10 cellular contexts compared by ENCODE assay signal in the genomic region with DNA sequence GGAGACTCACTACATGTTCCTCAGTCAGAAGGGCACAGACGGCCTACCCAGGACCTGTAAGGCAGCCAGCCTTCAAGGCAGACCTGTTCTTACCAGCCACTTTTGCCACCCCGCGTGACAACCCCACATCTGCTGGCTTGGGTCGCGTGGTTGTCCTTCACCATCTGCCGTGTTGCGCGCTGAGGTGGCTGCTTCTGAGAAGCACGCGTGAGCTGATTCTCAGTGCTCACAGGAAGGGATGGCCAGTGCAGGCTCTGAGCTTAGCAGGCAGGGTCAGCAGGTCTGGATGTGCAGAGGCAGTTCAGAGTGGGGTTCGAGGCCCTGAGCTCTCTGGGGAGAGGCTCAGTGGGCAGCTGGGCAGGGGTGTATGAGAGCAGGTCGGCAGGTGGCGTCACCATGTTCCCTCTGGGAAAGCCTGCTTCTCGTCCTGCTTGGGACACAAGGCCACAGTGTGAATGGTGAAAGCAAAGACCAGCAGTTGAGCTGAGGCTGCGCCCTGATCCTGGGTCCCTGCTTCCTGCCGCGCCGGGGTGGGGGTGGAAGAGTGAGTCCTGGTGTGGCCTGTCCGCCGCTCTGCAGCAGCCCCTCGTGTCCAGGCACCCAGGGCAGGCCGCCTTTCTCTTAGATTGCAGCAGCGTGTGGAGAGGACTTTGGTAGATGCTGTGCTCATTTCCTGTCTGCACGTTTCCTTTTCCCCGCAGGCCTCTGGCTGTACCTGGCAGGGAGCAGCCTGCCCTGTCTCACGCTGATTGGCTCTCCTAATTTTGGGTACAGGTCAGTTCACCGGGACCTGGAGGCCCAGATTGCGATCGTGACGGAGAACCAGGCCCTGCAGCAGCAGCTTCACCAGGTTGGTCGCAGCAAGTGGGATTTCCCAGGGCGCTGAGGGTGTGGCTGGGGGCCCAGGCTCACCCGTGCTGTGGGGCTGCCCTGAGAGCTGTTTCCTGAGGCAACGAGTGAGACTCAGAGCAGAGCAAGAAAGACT. TPM values are rescaled to one million over a fixed set of nuclear protein-coding genes. Genes with fewer than 3 reads are reported as not detected.
A peak's percentile ranks its signal among the peaks of the same experiment; 100 is the strongest.
DNase-seq lines count a peak whose midpoint lies in the region; ATAC-seq lines count a peak whose summit lies in the region.
"Had no signal": no experiment of that assay in that cellular context is flagged by ENCODE, and none has a peak within 500 bp of the region (broad histone marks: within the 10 kb centered on the region; RNA-seq: fewer than 3 reads in every experiment).

No MANE protein-coding gene starts in this region.

- peak overlapping the region; percentile 76 for H3K4me3 Mint-ChIP-seq in activated naive CD4-positive, alpha-beta T cell treated with anti-CD3 and anti-CD28 coated beads for 36 hours
- peak overlapping the region; percentile 56 for H3K4me3 Mint-ChIP-seq in stimulated activated effector memory CD8-positive, alpha-beta T cell treated with anti-CD3 and anti-CD28 coated beads, Interleukin-12 subunit alpha, Interleukin-12 subunit beta, amount 100 ng/mL, for 72 hours

- 89 to 93% methylated on average over 31 to 33 of the region's 34 CpGs for WGBS in mesodermal cell (ENCODE audit: insufficient coverage in 2 of 2), 2 experiments

- H3K27ac ChIP-seq in mesodermal cell (ENCODE audit: low read depth, low read length, severe bottlenecking), result peak overlapping the region; percentile 41
- H3K27ac ChIP-seq: epithelial cell of prostate, SJSA1 had no signal

- H3K27me3 Mint-ChIP-seq in activated naive CD4-positive, alpha-beta T cell treated with anti-CD3 and anti-CD28 coated beads for 36 hours (ENCODE audit: low read depth), result no peaks in the 10 kb centered on the region

- intact Hi-C loops in activated naive CD4-positive, alpha-beta T cell treated with anti-CD3 and anti-CD28 coated beads for 36 hours (cut with micrococcal nuclease), result loop anchor here (2.0 kb wide), 1 partner anchor 156 kb away; no protein-coding TSS in a partner anchor

- ATAC-seq in stimulated activated effector memory CD8-positive, alpha-beta T cell treated with anti-CD3 and anti-CD28 coated beads, Interleukin-12 subunit alpha, Interleukin-12 subunit beta, amount 100 ng/mL, for 72 hours, result peak; percentile 44
- ATAC-seq in GM18870 (IDR thresholded peaks at IDR 0.05; ENCODE audit: unreplicated experiment), result no peak
- no peak for ATAC-seq in GM21526 (IDR thresholded peaks at IDR 0.05; ENCODE audit: low FRiP score, unreplicated experiment)

- H3K4me1 ChIP-seq in mesodermal cell (ENCODE audit: control insufficient read depth, insufficient read depth, low read length, poor library complexity, severe bottlenecking), result peaks cover 34% of the 10 kb centered on the region

- H3K36me3 ChIP-seq in mesodermal cell (ENCODE audit: control insufficient read depth, insufficient read depth, low read length), result peaks cover 82% of the 10 kb centered on the region

- peaks cover 54% of the 10 kb centered on the region for H3K36me3 Mint-ChIP-seq in activated naive CD4-positive, alpha-beta T cell treated with anti-CD3 and anti-CD28 coated beads for 36 hours (ENCODE audit: low read depth)
- peaks cover 96% of the 10 kb centered on the region for H3K36me3 Mint-ChIP-seq in stimulated activated effector memory CD8-positive, alpha-beta T cell treated with anti-CD3 and anti-CD28 coated beads, Interleukin-12 subunit alpha, Interleukin-12 subunit beta, amount 100 ng/mL, for 72 hours

- CTCF ChIA-PET in activated naive CD4-positive, alpha-beta T cell treated with anti-CD3 and anti-CD28 coated beads for 36 hours (lab: Charles Lee), result interaction anchor here (0.7 to 1.3 kb wide), 4 partner anchors 10 to 126 kb away, joined by 3 to 5 read pairs (median 3); no protein-coding TSS in a partner anchor

- DNase-seq in T-helper 2 cell, result peak in 3 of 5 experiments; percentile 24 to 76 (median 39)
- peak; percentile 89 for DNase-seq in activated naive CD4-positive, alpha-beta T cell treated with anti-CD3 and anti-CD28 coated beads for 36 hours
- peak; percentile 22 to 64 for DNase-seq in stimulated activated effector memory CD8-positive, alpha-beta T cell treated with anti-CD3 and anti-CD28 coated beads, Interleukin-12 subunit alpha, Interleukin-12 subunit beta, amount 100 ng/mL, for 72 hours (ENCODE audit: low spot score in 2 of 2)
- DNase-seq in OCI-M1 (lab: John Stamatoyannopoulos, UW), result no peak
- DNase-seq in NAMALWA (ENCODE audit: low spot score), result no peak

- peaks cover 82% of the 10 kb centered on the region for H3K4me1 Mint-ChIP-seq in activated naive CD4-positive, alpha-beta T cell treated with anti-CD3 and anti-CD28 coated beads for 36 hours (ENCODE audit: low read depth)
- peaks cover 69% of the 10 kb centered on the region for H3K4me1 Mint-ChIP-seq in stimulated activated effector memory CD8-positive, alpha-beta T cell treated with anti-CD3 and anti-CD28 coated beads, Interleukin-12 subunit alpha, Interleukin-12 subunit beta, amount 100 ng/mL, for 72 hours

- H3K4me3 ChIP-seq in mesodermal cell (ENCODE audit: extremely low read depth, insufficient read depth, low read length, poor library complexity, severe bottlenecking), result no peak overlapping the region
- H3K4me3 ChIP-seq: SJSA1 had no signal

- no peaks in the 10 kb centered on the region for H3K9me3 ChIP-seq in mesodermal cell (ENCODE audit: control insufficient read depth, low read length)
- H3K9me3 ChIP-seq: SJSA1 had no signal

- H3K27ac Mint-ChIP-seq in activated naive CD4-positive, alpha-beta T cell treated with anti-CD3 and anti-CD28 coated beads for 36 hours, result peak overlapping the region; percentile 86
- peak overlapping the region; percentile 92 for H3K27ac Mint-ChIP-seq in stimulated activated effector memory CD8-positive, alpha-beta T cell treated with anti-CD3 and anti-CD28 coated beads, Interleukin-12 subunit alpha, Interleukin-12 subunit beta, amount 100 ng/mL, for 72 hours

- H3K9me3 Mint-ChIP-seq in activated naive CD4-positive, alpha-beta T cell treated with anti-CD3 and anti-CD28 coated beads for 36 hours, result no peaks in the 10 kb centered on the region
- no peaks in the 10 kb centered on the region for H3K9me3 Mint-ChIP-seq in stimulated activated effector memory CD8-positive, alpha-beta T cell treated with anti-CD3 and anti-CD28 coated beads, Interleukin-12 subunit alpha, Interleukin-12 subunit beta, amount 100 ng/mL, for 72 hours

RNA-seq across cellular contexts. Expression of gene PGS1, which starts 36.0 kb away (rescaled TPM):
- 10 to 100 TPM; 69.0 to 73.1 TPM for total RNA-seq in activated naive CD4-positive, alpha-beta T cell treated with anti-CD3 and anti-CD28 coated beads for 36 hours
- 36.8 TPM for polyA plus RNA-seq in mesodermal cell (2013, experiment 1 of 2)
- polyA plus RNA-seq in mesodermal cell (2013, experiment 2 of 2), result 28.0 TPM

RNA-seq across cellular contexts. Expression of gene SOCS3, which starts 54.6 kb away (rescaled TPM):
- 100 to 1,000 TPM; 281 to 290 TPM for total RNA-seq in activated naive CD4-positive, alpha-beta T cell treated with anti-CD3 and anti-CD28 coated beads for 36 hours
- 37.6 TPM for polyA plus RNA-seq in mesodermal cell (2013, experiment 1 of 2)
- polyA plus RNA-seq in mesodermal cell (2013, experiment 2 of 2), result 29.9 TPM

Comparison
In these comparisons a context has a peak if more than half of its experiments do, and no peak if none do; other contexts are left out.
1. DNase-seq: peak in T-helper 2 cell (3 of 5), activated naive CD4-positive, alpha-beta T cell treated with anti-CD3 and anti-CD28 coated beads for 36 hours (single experiment) and stimulated activated effector memory CD8-positive, alpha-beta T cell treated with anti-CD3 and anti-CD28 coated beads, Interleukin-12 subunit alpha, Interleukin-12 subunit beta, amount 100 ng/mL, for 72 hours (2 of 2); none in OCI-M1 (single experiment) and NAMALWA (single experiment).